In the genomic region with DNA sequence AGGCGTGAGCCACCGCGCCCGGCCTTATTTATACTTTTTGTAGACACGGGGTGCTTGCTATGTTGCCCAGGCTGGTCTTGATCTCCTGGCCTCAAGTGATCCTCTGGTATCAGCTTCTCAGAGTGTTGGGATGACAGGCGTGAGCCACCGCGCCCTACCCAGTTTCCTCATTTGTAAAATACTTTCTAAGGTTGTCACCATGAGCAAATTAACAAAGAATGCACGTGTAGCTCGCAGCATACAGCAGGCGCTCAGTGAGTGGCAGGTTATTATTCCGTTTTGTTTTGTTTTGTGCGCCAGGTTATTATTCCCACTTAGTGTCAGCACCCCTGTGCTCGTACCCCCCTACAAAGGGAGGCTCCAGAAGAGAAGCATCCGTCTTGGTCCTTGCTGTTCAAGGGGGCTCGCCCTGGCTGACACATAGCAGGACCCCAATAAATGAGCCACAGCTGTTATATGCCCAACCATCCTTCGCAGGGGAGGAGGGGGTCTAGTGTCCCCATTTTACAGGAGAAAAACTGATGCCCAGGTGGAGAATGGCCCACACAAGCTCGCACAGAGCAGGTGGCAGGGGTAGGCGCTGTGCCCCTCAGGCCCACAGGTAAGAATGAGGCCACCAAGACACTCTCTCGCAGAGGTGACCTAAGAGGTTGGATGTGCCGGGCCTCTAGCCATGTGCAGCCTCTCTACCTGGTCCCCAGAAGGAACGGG, we compare ENCODE assay signal across 8 cellular contexts. TPM values are rescaled to one million over a fixed set of nuclear protein-coding genes. Genes with fewer than 3 reads are reported as not detected.
DNase-seq lines count a peak whose midpoint lies in the region; ATAC-seq, FAIRE-seq and TF ChIP-seq lines count a peak whose summit lies in the region.

No MANE protein-coding gene starts in this region.

- ATAC-seq in CD4-positive, alpha-beta T cell (ENCODE audit: poor library complexity), result no peak
- ATAC-seq in GM18868 (IDR thresholded peaks at IDR 0.05; ENCODE audit: unreplicated experiment) (no peak), aorta (ENCODE audit: low FRiP score) (no peak)

- CTCF ChIA-PET in CD4-positive, alpha-beta T cell (lab: Charles Lee), result interaction anchor here (0.9 kb wide), 1 partner anchor 42 kb away, joined by 3 read pairs; no protein-coding TSS in a partner anchor

- intact Hi-C loops in CD4-positive, alpha-beta T cell (cut with DNase I, micrococcal nuclease), result loop anchor here (1.0 to 2.0 kb wide), 3 partner anchors 34 to 103 kb away; a partner anchor contains a TSS
- intact Hi-C loops in aorta (cut with DNase I), result loop anchor here (2.0 to 5.0 kb wide), 2 partner anchors 53 to 55 kb away; a partner anchor contains a TSS

- peaks cover 12 to 37% of the 10 kb centered on the region in 2 donors for H3K36me3 ChIP-seq in mucosa of rectum (ENCODE audit: control insufficient read depth in 2 of 2, insufficient read depth in 2 of 2, low read length in 2 of 2)
- peaks cover 0 to under 1% of the 10 kb centered on the region in 2 donors for H3K36me3 ChIP-seq in aorta (ENCODE audit: control insufficient read depth in 1 of 2, insufficient read depth in 2 of 2, low read length in 1 of 2)

- H3K27ac Mint-ChIP-seq in CD4-positive, alpha-beta T cell, result peak overlapping the region; percentile 90
- H3K27ac Mint-ChIP-seq in brain, result peak overlapping the region; percentile 79 to 94 (median 91)

- peak overlapping the region; percentile 85 to 88 for H3K9ac ChIP-seq in mucosa of rectum (ENCODE audit: low read depth in 1 of 2, low read length in 2 of 2)

- no peaks in the 10 kb centered on the region for H3K9me3 Mint-ChIP-seq in CD4-positive, alpha-beta T cell
- H3K9me3 Mint-ChIP-seq in brain, result no peaks in the 10 kb centered on the region

- POLR2A ChIA-PET in CD4-positive, alpha-beta T cell (lab: Charles Lee), result interaction anchor here (2.0 to 3.1 kb wide), 2 partner anchors 55 to 76 kb away, joined by 9 to 14 read pairs; a partner anchor contains a TSS

- H3K4me1 Mint-ChIP-seq in CD4-positive, alpha-beta T cell (ENCODE audit: low read depth), result peaks cover 48% of the 10 kb centered on the region
- peaks cover 35% of the 10 kb centered on the region for H3K4me1 Mint-ChIP-seq in brain

- H3K4me1 ChIP-seq in mucosa of rectum (ENCODE audit: control insufficient read depth in 2 of 2, insufficient read depth in 2 of 2, low read length in 2 of 2) (peaks cover 32 to 41% of the 10 kb centered on the region in 2 donors), aorta (ENCODE audit: control insufficient read depth in 1 of 2, insufficient read depth in 2 of 2, low read length in 2 of 2) (peaks cover 0 to 5% of the 10 kb centered on the region in 2 donors)

- H3K27me3 Mint-ChIP-seq in CD4-positive, alpha-beta T cell, result no peaks in the 10 kb centered on the region
- H3K27me3 Mint-ChIP-seq in brain, result peaks cover 5% of the 10 kb centered on the region

- H3K4me3 ChIP-seq in mucosa of rectum (ENCODE audit: low read length in 2 of 2), result peak overlapping the region; percentile 83 to 89
- H3K4me3 ChIP-seq in aorta (ENCODE audit: low read length in 2 of 2), result no peak overlapping the region

- peaks cover 16% of the 10 kb centered on the region for H3K36me3 Mint-ChIP-seq in CD4-positive, alpha-beta T cell (ENCODE audit: low read depth)
- peaks cover 12% of the 10 kb centered on the region for H3K36me3 Mint-ChIP-seq in brain

- no peak for TF ChIP-seq CTCF in CD4-positive, alpha-beta T cell (IDR thresholded peaks at IDR 0.05)
- TF ChIP-seq CTCF in brain (conservative IDR thresholded peaks at IDR 0.05), result no peak

- H3K9me3 ChIP-seq in CD4-positive, alpha-beta T cell (ENCODE audit: control insufficient read depth, low read length), result no peaks in the 10 kb centered on the region
- H3K9me3 ChIP-seq in mucosa of rectum (ENCODE audit: control insufficient read depth in 2 of 2, low read length in 2 of 2), result no peaks in the 10 kb centered on the region
- no peaks in the 10 kb centered on the region for H3K9me3 ChIP-seq in aorta (ENCODE audit: control insufficient read depth, low read length)

- peak; percentile 82 for FAIRE-seq in HTR-8/SVneo (lab: Jason Lieb, UNC)

- 68% methylated on average over 22 of the region's 22 CpGs for WGBS in aorta, 2 donors

- DNase-seq in CD4-positive, alpha-beta T cell, result no peak
- DNase-seq in HTR-8/SVneo (ENCODE audit: insufficient read length, low spot score), result no peak
- DNase-seq in anterior cingulate cortex (lab: John Stamatoyannopoulos, UW), result no peak
- DNase-seq in NCI-H524 (lab: John Stamatoyannopoulos, UW), result no peak
- no peak for DNase-seq in aorta

- no peaks in the 10 kb centered on the region for H3K27me3 ChIP-seq in CD4-positive, alpha-beta T cell (ENCODE audit: control insufficient read depth, insufficient read depth, low read length)
- H3K27me3 ChIP-seq in mucosa of rectum (ENCODE audit: control insufficient read depth in 2 of 2, insufficient read depth in 2 of 2, low read length in 2 of 2) (no peaks in the 10 kb centered on the region), aorta (ENCODE audit: control insufficient read depth in 1 of 2, insufficient read depth in 2 of 2, low read length in 1 of 2) (no peaks in the 10 kb centered on the region)

- peak overlapping the region; percentile 93 for H3K4me3 Mint-ChIP-seq in CD4-positive, alpha-beta T cell
- peak overlapping the region; percentile 84 to 89 (median 86) for H3K4me3 Mint-ChIP-seq in brain

- H3K27ac ChIP-seq in CD4-positive, alpha-beta T cell (ENCODE audit: low read depth, low read length), result peak overlapping the region; percentile 23
- peak overlapping the region; percentile 49 to 96 for H3K27ac ChIP-seq in mucosa of rectum (ENCODE audit: low read depth in 2 of 2, low read length in 2 of 2)
- no peak overlapping the region for H3K27ac ChIP-seq in aorta (ENCODE audit: low read depth in 1 of 2, low read length in 2 of 2)

RNA-seq across cellular contexts. Expression of a gene that starts 0.7 kb away (rescaled TPM):
- total RNA-seq in CD4-positive, alpha-beta T cell, result 10 to 100 TPM; 10.7 to 14.3 TPM
- polyA plus RNA-seq in brain (ENCODE audit: insufficient read depth, low read depth, low replicate concordance) (13.5 TPM), aorta (1 to 10 TPM; 2.4 to 7.5 TPM)
- total RNA-seq in aorta, result 10 to 100 TPM; 11.1 to 13.1 TPM

RNA-seq across cellular contexts. Expression of a gene that starts 1.2 kb away (rescaled TPM):
- 100 to 1,000 TPM; 179 to 190 TPM for total RNA-seq in CD4-positive, alpha-beta T cell
- polyA plus RNA-seq in brain (ENCODE audit: insufficient read depth, low read depth, low replicate concordance), result 129 TPM
- total RNA-seq in aorta, result 100 to 1,000 TPM; 250 to 299 TPM
- polyA plus RNA-seq in aorta, result 100 to 1,000 TPM in 1 of 2 donors, 10 to 100 TPM in 1; 87.5 to 355 TPM

RNA-seq across cellular contexts. Expression of a gene that starts 34.3 kb away (rescaled TPM):
- total RNA-seq in CD4-positive, alpha-beta T cell, result 10 to 100 TPM; 10.8 to 11.6 TPM
- polyA plus RNA-seq in brain (ENCODE audit: insufficient read depth, low read depth, low replicate concordance) (71.6 TPM), aorta (10 to 100 TPM in 1 of 2 donors, 1 to 10 TPM in 1; 4.0 to 12.7 TPM)
- total RNA-seq in aorta, result 10 to 100 TPM; 14.1 to 18.9 TPM

RNA-seq across cellular contexts. Expression of a gene that starts 55.0 kb away (rescaled TPM):
- 10 to 100 TPM; 21.5 to 24.8 TPM for total RNA-seq in CD4-positive, alpha-beta T cell
- polyA plus RNA-seq in brain (ENCODE audit: insufficient read depth, low read depth, low replicate concordance) (31.1 TPM), aorta (10 to 100 TPM in 1 of 2 donors, 1 to 10 TPM in 1; 2.9 to 20.8 TPM)
- total RNA-seq in aorta, result 10 to 100 TPM; 27.8 to 37.8 TPM

RNA-seq across cellular contexts. Expression of a gene that starts 55.3 kb away (rescaled TPM):
- total RNA-seq in CD4-positive, alpha-beta T cell, result 10 to 100 TPM; 52.2 to 54.5 TPM
- polyA plus RNA-seq in brain (ENCODE audit: insufficient read depth, low read depth, low replicate concordance) (10.3 TPM), aorta (1 to 10 TPM; 3.9 to 4.5 TPM)
- total RNA-seq in aorta, result 10 to 100 TPM; 10.8 to 15.4 TPM

Comparison
In these comparisons a context has a peak if more than half of its experiments do, and no peak if none do; other contexts are left out.
1. H3K27ac ChIP-seq: peak in CD4-positive, alpha-beta T cell (single experiment) and mucosa of rectum (2 of 2); none in aorta (0 of 2).
2. H3K4me3 ChIP-seq: peak in mucosa of rectum (2 of 2); none in aorta (0 of 2).